9 cellular contexts compared by ENCODE assay signal in the genomic region with DNA sequence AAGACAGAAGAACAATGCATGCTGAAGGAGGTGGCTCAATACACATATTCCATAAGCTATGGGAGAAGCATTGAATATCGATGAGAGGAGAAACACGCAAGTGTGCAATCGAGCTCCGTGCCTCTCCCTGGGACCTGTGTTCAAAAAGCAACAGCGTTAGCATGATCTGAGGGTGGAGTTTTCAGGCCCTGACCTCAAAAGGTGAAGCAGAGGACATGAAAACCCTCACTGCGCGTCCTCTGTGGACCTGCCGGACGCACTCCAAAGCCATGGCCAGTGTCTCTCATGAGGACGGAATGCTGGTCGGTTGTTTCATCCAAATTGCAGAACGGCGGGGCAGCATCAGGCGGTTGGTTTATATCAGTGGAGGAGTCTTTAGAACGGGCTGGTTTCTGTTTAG.
DNase-seq lines count a peak whose midpoint lies in the region; ATAC-seq and TF ChIP-seq lines count a peak whose summit lies in the region.
"Had no signal": no experiment of that assay in that cellular context is flagged by ENCODE, and none has a peak within 500 bp of the region (broad histone marks: within the 10 kb centered on the region; RNA-seq: fewer than 3 reads in every experiment).

No MANE protein-coding gene starts in this region.

- no peak overlapping the region for H2AFZ ChIP-seq in MM.1S (ENCODE audit: low read length)

- no peak for TF ChIP-seq CTCF in MM.1S (IDR thresholded peaks at IDR 0.05; ENCODE audit: low read length)

- H3K4me3 ChIP-seq in MM.1S (ENCODE audit: low read length) (peak overlapping the region; percentile 11), rectal smooth muscle tissue (ENCODE audit: low read length) (peak overlapping the region; percentile 6)

- H3K36me3 ChIP-seq in MM.1S (replicated peaks; ENCODE audit: insufficient read depth, low read length) (no peaks in the 10 kb centered on the region), rectal smooth muscle tissue (ENCODE audit: control insufficient read depth, insufficient read depth, low read length) (no peaks in the 10 kb centered on the region)

- H3K9me2 ChIP-seq in MM.1S (replicated peaks; ENCODE audit: insufficient read depth, low read length), result no peaks in the 10 kb centered on the region

- H3K4me1 ChIP-seq in MM.1S (ENCODE audit: low read length), result peaks cover 12% of the 10 kb centered on the region; the same call in 1 of the 2 replicates
- peaks cover 3% of the 10 kb centered on the region for H3K4me1 ChIP-seq in rectal smooth muscle tissue (ENCODE audit: control insufficient read depth, insufficient read depth, low read length)

- no peaks in the 10 kb centered on the region for H3K27me3 ChIP-seq in MM.1S (replicated peaks; ENCODE audit: insufficient read depth, low read length)
- no peaks in the 10 kb centered on the region for H3K27me3 ChIP-seq in rectal smooth muscle tissue (ENCODE audit: control insufficient read depth, insufficient read depth, low read length)

- DNase-seq in MM.1S (no peak), COLO668 (lab: John Stamatoyannopoulos, UW; ENCODE audit: unreplicated experiment) (no peak), activated gamma-delta T cell (lab: John Stamatoyannopoulos, UW) (no peak), DMS 273 (lab: John Stamatoyannopoulos, UW; ENCODE audit: unreplicated experiment) (no peak)
- DNase-seq: foreskin fibroblast, occipital lobe had no signal

- H3K27ac ChIP-seq in MM.1S (ENCODE audit: low read length) (no peak overlapping the region; the same call in 1 of the 2 replicates), rectal smooth muscle tissue (ENCODE audit: low read depth, low read length) (no peak overlapping the region)

- no peaks in the 10 kb centered on the region for H4K20me1 ChIP-seq in MM.1S (ENCODE audit: insufficient read depth, low read length)

- H3F3A ChIP-seq in MM.1S (ENCODE audit: insufficient read depth, low read length), result no peaks in the 10 kb centered on the region

- peak overlapping the region; percentile 5; the same call in 1 of the 2 replicates for H3K4me2 ChIP-seq in MM.1S (ENCODE audit: low read depth, low read length)

- peaks cover 25% of the 10 kb centered on the region for H3K79me2 ChIP-seq in MM.1S (ENCODE audit: low read length)

- H3K9me3 ChIP-seq in MM.1S (replicated peaks; ENCODE audit: insufficient read depth, low read length), result no peaks in the 10 kb centered on the region

- H3K9ac ChIP-seq in MM.1S (ENCODE audit: low read length) (no peak overlapping the region), rectal smooth muscle tissue (ENCODE audit: low read length) (no peak overlapping the region)

- peak; percentile 0 for ATAC-seq in GM18907 (IDR thresholded peaks at IDR 0.05; ENCODE audit: unreplicated experiment)
- peak; percentile 3 for ATAC-seq in HG02571 (IDR thresholded peaks at IDR 0.05; ENCODE audit: unreplicated experiment)
